8 cellular contexts compared by ENCODE assay signal in the genomic region with DNA sequence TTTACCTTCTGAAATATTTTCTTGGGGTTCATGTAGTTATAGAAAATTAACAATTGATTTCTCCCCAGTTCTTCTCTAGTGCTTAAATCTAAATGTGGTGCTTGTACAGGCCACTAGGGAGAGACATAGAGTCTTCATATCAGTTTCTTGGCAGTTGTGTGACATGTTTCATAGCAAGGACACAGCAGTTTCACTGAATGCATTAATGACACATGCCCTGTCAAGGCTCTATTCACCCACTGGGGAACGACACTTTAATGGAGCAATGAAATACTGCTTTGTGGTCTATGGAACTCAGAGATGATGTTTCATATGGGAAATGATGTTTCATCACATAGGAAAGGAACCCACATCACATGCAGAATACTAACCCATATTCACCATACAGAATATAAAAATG. TPM values are rescaled to one million over a fixed set of nuclear protein-coding genes. Genes with fewer than 3 reads are reported as not detected.
DNase-seq lines count a peak whose midpoint lies in the region; ATAC-seq and TF ChIP-seq lines count a peak whose summit lies in the region.

No MANE protein-coding gene starts in this region.

- H3K27me3 ChIP-seq in mammary epithelial cell (ENCODE audit: insufficient read depth, low read length) (no peaks in the 10 kb centered on the region), lung (ENCODE audit: control insufficient read depth, insufficient read depth) (no peaks in the 10 kb centered on the region)

- H3K27ac Mint-ChIP-seq in activated T-cell treated with anti-CD3 and anti-CD28 coated beads, Interleukin-2, amount 50 U/mL, for 72 hours: no peak overlapping the region
- no peak overlapping the region for H3K27ac Mint-ChIP-seq in activated T-cell treated with anti-CD3 and anti-CD28 coated beads, Interleukin-2, amount 50 U/mL, for 24 hours
- H3K27ac Mint-ChIP-seq in immature natural killer cell: no peak overlapping the region

- no peak overlapping the region for H3K4me3 Mint-ChIP-seq in activated T-cell treated with anti-CD3 and anti-CD28 coated beads, Interleukin-2, amount 50 U/mL, for 72 hours
- no peak overlapping the region for H3K4me3 Mint-ChIP-seq in activated T-cell treated with anti-CD3 and anti-CD28 coated beads, Interleukin-2, amount 50 U/mL, for 24 hours
- H3K4me3 Mint-ChIP-seq in immature natural killer cell: no peak overlapping the region

- BruUV-seq in mammary epithelial cell (replicated peaks; lab: Mats Ljungman, UMichigan): no TSS peak

- H3K36me3 ChIP-seq in mammary epithelial cell (ENCODE audit: insufficient read depth, low read length) (no peaks in the 10 kb centered on the region), lung (ENCODE audit: control insufficient read depth in 2 of 2, insufficient read depth in 2 of 2, low read length in 2 of 2) (no peaks in the 10 kb centered on the region)

- no peak overlapping the region for H3K9ac ChIP-seq in mammary epithelial cell (ENCODE audit: insufficient read depth, low read length)

- peaks cover 6% of the 10 kb centered on the region for H3K4me1 Mint-ChIP-seq in activated T-cell treated with anti-CD3 and anti-CD28 coated beads, Interleukin-2, amount 50 U/mL, for 72 hours (ENCODE audit: low read depth)
- H3K4me1 Mint-ChIP-seq in activated T-cell treated with anti-CD3 and anti-CD28 coated beads, Interleukin-2, amount 50 U/mL, for 24 hours (ENCODE audit: low read depth): peaks cover 10% of the 10 kb centered on the region
- peaks cover 2 to 5% of the 10 kb centered on the region in 2 donors for H3K4me1 Mint-ChIP-seq in immature natural killer cell

- peaks cover 74% of the 10 kb centered on the region for H3K79me2 ChIP-seq in mammary epithelial cell (ENCODE audit: insufficient read depth, low read length)

- peak overlapping the region; percentile 73 for H3K27ac ChIP-seq in mammary epithelial cell (ENCODE audit: insufficient read depth, low read depth, low read length)
- no peak overlapping the region for H3K27ac ChIP-seq in lung (ENCODE audit: low read depth in 1 of 2, low read length in 1 of 2)

- peaks cover 0 to 3% of the 10 kb centered on the region in 2 donors for H3K36me3 Mint-ChIP-seq in activated T-cell treated with anti-CD3 and anti-CD28 coated beads, Interleukin-2, amount 50 U/mL, for 72 hours (ENCODE audit: insufficient read depth in 2 of 2)
- no peaks in the 10 kb centered on the region for H3K36me3 Mint-ChIP-seq in activated T-cell treated with anti-CD3 and anti-CD28 coated beads, Interleukin-2, amount 50 U/mL, for 24 hours (ENCODE audit: low read depth)
- H3K36me3 Mint-ChIP-seq in immature natural killer cell: peaks cover 0 to 10% (median 0%) of the 10 kb centered on the region in 3 donors

- no peak for DNase-seq in activated T-cell treated with anti-CD3 and anti-CD28 coated beads, Interleukin-2, amount 50 U/mL, for 72 hours
- DNase-seq in activated T-cell treated with anti-CD3 and anti-CD28 coated beads, Interleukin-2, amount 50 U/mL, for 24 hours: no peak
- DNase-seq in NCI-H1048 (lab: John Stamatoyannopoulos, UW) (peak; percentile 5), mammary epithelial cell (peak; percentile 80), lung (ENCODE audit: low spot score) (no peak), immature natural killer cell (no peak)

- dilution Hi-C loops in mammary epithelial cell (cut with HindIII; ENCODE audit: low sequenced_read_pairs): loop anchor here (25.0 kb wide), 1 partner anchor 222 kb away; no protein-coding TSS in a partner anchor

- peak overlapping the region in 2 of 3 experiments; percentile 81 to 94 for H3K4me3 ChIP-seq in mammary epithelial cell (replicated peaks in 1 of 3; ENCODE audit: insufficient read depth in 1 of 3, low read depth in 2 of 3, low read length in 3 of 3)
- H3K4me3 ChIP-seq in lung: no peak overlapping the region

- intact Hi-C loops in mammary epithelial cell (cut with micrococcal nuclease): loop anchor here (1.0 to 10.0 kb wide), 6 partner anchors 49 to 515 kb away; partner anchors contain the start of gene NEIL3

- 6% methylated on average over 1 of the region's 1 CpG for WGBS in mammary epithelial cell (ENCODE audit: low coverage, missing lambda C conversion rate)
- 9 to 14% methylated on average over 1 of the region's 1 CpG for WGBS in lung, 2 donors

- H3K4me2 ChIP-seq in mammary epithelial cell (ENCODE audit: insufficient read depth, low read depth, low read length): peak overlapping the region; percentile 81

- in situ Hi-C loops in mammary epithelial cell (cut with MboI; ENCODE audit: low sequenced_read_pairs in 2 of 2): loop anchor here (25.0 kb wide), 3 partner anchors 222 to 403 kb away; no protein-coding TSS in a partner anchor

- CTCF ChIA-PET in mammary epithelial cell (lab: Charles Lee; ENCODE audit: low non-redundant PET): no interaction called here

- peaks cover 46% of the 10 kb centered on the region for H3K27me3 Mint-ChIP-seq in activated T-cell treated with anti-CD3 and anti-CD28 coated beads, Interleukin-2, amount 50 U/mL, for 72 hours (ENCODE audit: low read depth)
- peaks cover 48% of the 10 kb centered on the region for H3K27me3 Mint-ChIP-seq in activated T-cell treated with anti-CD3 and anti-CD28 coated beads, Interleukin-2, amount 50 U/mL, for 24 hours
- H3K27me3 Mint-ChIP-seq in immature natural killer cell (ENCODE audit: low read depth in 3 of 3): peaks cover 7 to 10% (median 10%) of the 10 kb centered on the region in 3 donors

- H2AFZ ChIP-seq in mammary epithelial cell (ENCODE audit: low read depth, low read length): no peak overlapping the region

- TF ChIP-seq CTCF in mammary epithelial cell (conservative IDR thresholded peaks at IDR 0.05 in 1 of 2, IDR thresholded peaks at IDR 0.05 in 1 of 2; ENCODE audit: extremely low read depth in 1 of 2, insufficient read depth in 1 of 2, low read depth in 1 of 2, low read length in 2 of 2): peak; percentile 74 to 89
- TF ChIP-seq CTCF in lung (IDR thresholded peaks at IDR 0.05; ENCODE audit: control extremely low read depth, extremely low read depth): peak; percentile 11

- H3K9me3 Mint-ChIP-seq in activated T-cell treated with anti-CD3 and anti-CD28 coated beads, Interleukin-2, amount 50 U/mL, for 72 hours: peaks cover 0 to 2% of the 10 kb centered on the region in 2 donors
- no peaks in the 10 kb centered on the region for H3K9me3 Mint-ChIP-seq in activated T-cell treated with anti-CD3 and anti-CD28 coated beads, Interleukin-2, amount 50 U/mL, for 24 hours
- peaks cover 9 to 30% (median 10%) of the 10 kb centered on the region in 6 donors for H3K9me3 Mint-ChIP-seq in immature natural killer cell

- H4K20me1 ChIP-seq in mammary epithelial cell (ENCODE audit: insufficient read depth, low read length): no peaks in the 10 kb centered on the region

- H3K4me1 ChIP-seq in mammary epithelial cell (ENCODE audit: insufficient read depth, low read length) (peaks cover 25% of the 10 kb centered on the region), lung (ENCODE audit: control insufficient read depth in 2 of 2, insufficient read depth in 2 of 2, low read length in 2 of 2) (peaks cover 0 to 2% of the 10 kb centered on the region in 2 donors)

- peak; percentile 38 to 39 for ATAC-seq in activated T-cell treated with anti-CD3 and anti-CD28 coated beads, Interleukin-2, amount 50 U/mL, for 72 hours (replicated peaks in 1 of 2)
- ATAC-seq in HG02571 (IDR thresholded peaks at IDR 0.05; ENCODE audit: unreplicated experiment) (peak; percentile 52), lung (ENCODE audit: insufficient read depth, low FRiP score) (no peak), GM19328 (IDR thresholded peaks at IDR 0.05; ENCODE audit: unreplicated experiment) (no peak)

- H3K9me3 ChIP-seq in mammary epithelial cell (replicated peaks; ENCODE audit: insufficient read depth, low read length): no peaks in the 10 kb centered on the region
- peaks cover 0 to 2% of the 10 kb centered on the region in 2 donors for H3K9me3 ChIP-seq in lung (ENCODE audit: control insufficient read depth in 2 of 2, insufficient read depth in 1 of 2, low read length in 1 of 2)

RNA-seq across cellular contexts. Expression of gene VEGFC, which starts 2.8 kb away (rescaled TPM):
- total RNA-seq in activated T-cell treated with anti-CD3 and anti-CD28 coated beads, Interleukin-2, amount 50 U/mL, for 72 hours: not detected
- total RNA-seq in mammary epithelial cell (10 to 100 TPM in 1 of 2 donors, 1 to 10 TPM in 1; 9.0 to 49.0 TPM), lung (10 to 100 TPM; 11.2 to 22.5 TPM)
- polyA plus RNA-seq in mammary epithelial cell (26.4 TPM), lung (10 to 100 TPM in 1 of 2 donors, 1 to 10 TPM in 1; 4.4 to 11.1 TPM), immature natural killer cell (not detected)
- 18.5 TPM for polyA minus RNA-seq in mammary epithelial cell

Comparison
In these comparisons a context has a peak if more than half of its experiments do, and no peak if none do; other contexts are left out.
1. ATAC-seq: peak in activated T-cell treated with anti-CD3 and anti-CD28 coated beads, Interleukin-2, amount 50 U/mL, for 72 hours (2 of 2) and HG02571 (single experiment); none in lung (single experiment) and GM19328 (single experiment).
2. DNase-seq: peak in NCI-H1048 (single experiment) and mammary epithelial cell (single experiment); none in activated T-cell treated with anti-CD3 and anti-CD28 coated beads, Interleukin-2, amount 50 U/mL, for 72 hours (0 of 2), activated T-cell treated with anti-CD3 and anti-CD28 coated beads, Interleukin-2, amount 50 U/mL, for 24 hours (single experiment), lung (single experiment) and immature natural killer cell (0 of 3).
3. RNA of gene VEGFC, which starts 2.8 kb away (total RNA-seq): 9.0 to 49.0 TPM in mammary epithelial cell and 11.2 to 22.5 TPM in lung; not detected in activated T-cell treated with anti-CD3 and anti-CD28 coated beads, Interleukin-2, amount 50 U/mL, for 72 hours; every median in the first group is over 10 times any median in the second.